ENCODE assay signal across 1 cellular context in genomic region chr16:68526143-68526781, GRCh38.
TF ChIP-seq lines count a peak whose summit lies in the region.

No MANE protein-coding gene starts in this region.

TF ChIP-seq in HepG2, 621 proteins besides CTCF, POLR2A, EP300 and RAD21 (continued from another document):
- TF ChIP-seq ZNF274 (CRISPR knock-in tag; IDR thresholded peaks at IDR 0.05) = peak; percentile 12; the same call in 1 of the 2 replicates
- TF ChIP-seq, protein P1, sequence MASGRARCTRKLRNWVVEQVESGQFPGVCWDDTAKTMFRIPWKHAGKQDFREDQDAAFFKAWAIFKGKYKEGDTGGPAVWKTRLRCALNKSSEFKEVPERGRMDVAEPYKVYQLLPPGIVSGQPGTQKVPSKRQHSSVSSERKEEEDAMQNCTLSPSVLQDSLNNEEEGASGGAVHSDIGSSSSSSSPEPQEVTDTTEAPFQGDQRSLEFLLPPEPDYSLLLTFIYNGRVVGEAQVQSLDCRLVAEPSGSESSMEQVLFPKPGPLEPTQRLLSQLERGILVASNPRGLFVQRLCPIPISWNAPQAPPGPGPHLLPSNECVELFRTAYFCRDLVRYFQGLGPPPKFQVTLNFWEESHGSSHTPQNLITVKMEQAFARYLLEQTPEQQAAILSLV (CRISPR knock-in tag; IDR thresholded peaks at IDR 0.05; ENCODE audit: borderline replicate concordance) = 0 out of 2 replicates have a peak, but pooled peaks have one; percentile 44
- peak; percentile 94 for TF ChIP-seq ZNF292 (CRISPR knock-in tag; IDR thresholded peaks at IDR 0.05; ENCODE audit: borderline replicate concordance, low read depth)
- peak; percentile 36; the same call in 1 of the 2 replicates for TF ChIP-seq CHD2 (IDR thresholded peaks at IDR 0.05; ENCODE audit: low read depth, low read length)
- TF ChIP-seq, protein P2, sequence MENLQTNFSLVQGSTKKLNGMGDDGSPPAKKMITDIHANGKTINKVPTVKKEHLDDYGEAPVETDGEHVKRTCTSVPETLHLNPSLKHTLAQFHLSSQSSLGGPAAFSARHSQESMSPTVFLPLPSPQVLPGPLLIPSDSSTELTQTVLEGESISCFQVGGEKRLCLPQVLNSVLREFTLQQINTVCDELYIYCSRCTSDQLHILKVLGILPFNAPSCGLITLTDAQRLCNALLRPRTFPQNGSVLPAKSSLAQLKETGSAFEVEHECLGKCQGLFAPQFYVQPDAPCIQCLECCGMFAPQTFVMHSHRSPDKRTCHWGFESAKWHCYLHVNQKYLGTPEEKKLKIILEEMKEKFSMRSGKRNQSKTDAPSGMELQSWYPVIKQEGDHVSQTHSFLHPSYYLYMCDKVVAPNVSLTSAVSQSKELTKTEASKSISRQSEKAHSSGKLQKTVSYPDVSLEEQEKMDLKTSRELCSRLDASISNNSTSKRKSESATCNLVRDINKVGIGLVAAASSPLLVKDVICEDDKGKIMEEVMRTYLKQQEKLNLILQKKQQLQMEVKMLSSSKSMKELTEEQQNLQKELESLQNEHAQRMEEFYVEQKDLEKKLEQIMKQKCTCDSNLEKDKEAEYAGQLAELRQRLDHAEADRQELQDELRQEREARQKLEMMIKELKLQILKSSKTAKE (CRISPR knock-in tag; IDR thresholded peaks at IDR 0.05; ENCODE audit: borderline replicate concordance) = no peak
- TF ChIP-seq, protein P3, sequence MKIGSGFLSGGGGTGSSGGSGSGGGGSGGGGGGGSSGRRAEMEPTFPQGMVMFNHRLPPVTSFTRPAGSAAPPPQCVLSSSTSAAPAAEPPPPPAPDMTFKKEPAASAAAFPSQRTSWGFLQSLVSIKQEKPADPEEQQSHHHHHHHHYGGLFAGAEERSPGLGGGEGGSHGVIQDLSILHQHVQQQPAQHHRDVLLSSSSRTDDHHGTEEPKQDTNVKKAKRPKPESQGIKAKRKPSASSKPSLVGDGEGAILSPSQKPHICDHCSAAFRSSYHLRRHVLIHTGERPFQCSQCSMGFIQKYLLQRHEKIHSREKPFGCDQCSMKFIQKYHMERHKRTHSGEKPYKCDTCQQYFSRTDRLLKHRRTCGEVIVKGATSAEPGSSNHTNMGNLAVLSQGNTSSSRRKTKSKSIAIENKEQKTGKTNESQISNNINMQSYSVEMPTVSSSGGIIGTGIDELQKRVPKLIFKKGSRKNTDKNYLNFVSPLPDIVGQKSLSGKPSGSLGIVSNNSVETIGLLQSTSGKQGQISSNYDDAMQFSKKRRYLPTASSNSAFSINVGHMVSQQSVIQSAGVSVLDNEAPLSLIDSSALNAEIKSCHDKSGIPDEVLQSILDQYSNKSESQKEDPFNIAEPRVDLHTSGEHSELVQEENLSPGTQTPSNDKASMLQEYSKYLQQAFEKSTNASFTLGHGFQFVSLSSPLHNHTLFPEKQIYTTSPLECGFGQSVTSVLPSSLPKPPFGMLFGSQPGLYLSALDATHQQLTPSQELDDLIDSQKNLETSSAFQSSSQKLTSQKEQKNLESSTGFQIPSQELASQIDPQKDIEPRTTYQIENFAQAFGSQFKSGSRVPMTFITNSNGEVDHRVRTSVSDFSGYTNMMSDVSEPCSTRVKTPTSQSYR (CRISPR knock-in tag; IDR thresholded peaks at IDR 0.05; ENCODE audit: borderline replicate concordance) = peak; percentile 86
- TF ChIP-seq KAT8 (CRISPR knock-in tag; IDR thresholded peaks at IDR 0.05) = 0 out of 2 replicates have a peak, but pooled peaks have one; percentile 13
- 0 out of 2 replicates have a peak, but pooled peaks have one; percentile 15 for TF ChIP-seq UBTF (CRISPR knock-in tag; IDR thresholded peaks at IDR 0.05)
- TF ChIP-seq ETV5 (CRISPR knock-in tag; IDR thresholded peaks at IDR 0.05; ENCODE audit: borderline replicate concordance) = 0 out of 2 replicates have a peak, but pooled peaks have one; percentile 29
- TF ChIP-seq FOXC1 (CRISPR knock-in tag; IDR thresholded peaks at IDR 0.05; ENCODE audit: borderline replicate concordance) = no peak
- peak; percentile 16; the same call in 1 of the 2 replicates for TF ChIP-seq MAX (IDR thresholded peaks at IDR 0.05)
- peak; percentile 27 for TF ChIP-seq PATZ1 (CRISPR knock-in tag; IDR thresholded peaks at IDR 0.05)
- TF ChIP-seq, protein P4, sequence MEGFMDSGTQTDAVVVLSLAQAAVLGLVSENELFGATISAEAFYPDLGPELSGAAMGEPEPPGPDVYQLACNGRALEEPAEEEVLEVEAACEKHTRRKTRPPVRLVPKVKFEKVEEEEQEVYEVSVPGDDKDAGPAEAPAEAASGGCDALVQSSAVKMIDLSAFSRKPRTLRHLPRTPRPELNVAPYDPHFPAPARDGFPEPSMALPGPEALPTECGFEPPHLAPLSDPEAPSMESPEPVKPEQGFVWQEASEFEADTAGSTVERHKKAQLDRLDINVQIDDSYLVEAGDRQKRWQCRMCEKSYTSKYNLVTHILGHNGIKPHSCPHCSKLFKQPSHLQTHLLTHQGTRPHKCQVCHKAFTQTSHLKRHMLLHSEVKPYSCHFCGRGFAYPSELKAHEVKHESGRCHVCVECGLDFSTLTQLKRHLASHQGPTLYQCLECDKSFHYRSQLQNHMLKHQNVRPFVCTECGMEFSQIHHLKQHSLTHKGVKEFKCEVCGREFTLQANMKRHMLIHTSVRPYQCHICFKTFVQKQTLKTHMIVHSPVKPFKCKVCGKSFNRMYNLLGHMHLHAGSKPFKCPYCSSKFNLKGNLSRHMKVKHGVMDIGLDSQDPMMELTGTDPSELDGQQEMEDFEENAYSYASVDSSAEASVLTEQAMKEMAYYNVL (CRISPR knock-in tag; IDR thresholded peaks at IDR 0.05; ENCODE audit: borderline replicate concordance) = peak; percentile 98
- peak; percentile 78; the same call in 1 of the 2 replicates for TF ChIP-seq KDM1A (CRISPR knock-in tag; IDR thresholded peaks at IDR 0.05)
- no peak for TF ChIP-seq MTA3 (CRISPR knock-in tag; IDR thresholded peaks at IDR 0.05)
- 0 out of 2 replicates have a peak, but pooled peaks have one; percentile 29 for TF ChIP-seq MED1 (CRISPR knock-in tag; IDR thresholded peaks at IDR 0.05)
- peak; percentile 13 for TF ChIP-seq JARID2 (CRISPR knock-in tag; IDR thresholded peaks at IDR 0.05; ENCODE audit: insufficient replicate concordance)
- TF ChIP-seq RAD51 (IDR thresholded peaks at IDR 0.05; ENCODE audit: borderline replicate concordance) = peak; percentile 56
- TF ChIP-seq ZNF441 (CRISPR knock-in tag; IDR thresholded peaks at IDR 0.05; ENCODE audit: borderline replicate concordance) = peak; percentile 59; the same call in 1 of the 2 replicates
- no peak for TF ChIP-seq MAFG (CRISPR knock-in tag; IDR thresholded peaks at IDR 0.05)
- no peak for TF ChIP-seq CENPBD1 (CRISPR knock-in tag; IDR thresholded peaks at IDR 0.05; ENCODE audit: borderline replicate concordance, low read depth)
- TF ChIP-seq PCBP2 (optimal IDR thresholded peaks at IDR 0.05; ENCODE audit: low read depth, low read length, poor library complexity, severe bottlenecking) = peak; percentile 87
- TF ChIP-seq MAZ (IDR thresholded peaks at IDR 0.05; ENCODE audit: borderline replicate concordance, low read depth, low read length) = peak; percentile 80
- TF ChIP-seq MAZ (CRISPR knock-in tag; IDR thresholded peaks at IDR 0.05; ENCODE audit: low read depth) = no peak
- no peak for TF ChIP-seq REPIN1 (CRISPR knock-in tag; IDR thresholded peaks at IDR 0.05; ENCODE audit: borderline replicate concordance, low read depth)
- no peak for TF ChIP-seq RBFOX2 (IDR thresholded peaks at IDR 0.05; ENCODE audit: low read depth, low read length)
